ENCODE assay signal across 11 cellular contexts in genomic region chr2:43159797-43160196, GRCh38.
DNase-seq lines count a peak whose midpoint lies in the region; ATAC-seq and TF ChIP-seq lines count a peak whose summit lies in the region.
"Had no signal": no experiment of that assay in that cellular context is flagged by ENCODE, and none has a peak within 500 bp of the region (broad histone marks: within the 10 kb centered on the region; RNA-seq: fewer than 3 reads in every experiment).

No MANE protein-coding gene starts in this region.

- no peaks in the 10 kb centered on the region for H3K36me3 Mint-ChIP-seq in activated CD8-positive, alpha-beta T cell treated with anti-CD3 and anti-CD28 coated beads for 36 hours (ENCODE audit: low read depth)
- H3K36me3 Mint-ChIP-seq: brain had no signal

- POLR2A ChIA-PET in activated CD8-positive, alpha-beta T cell treated with anti-CD3 and anti-CD28 coated beads for 36 hours (lab: Charles Lee), result interaction anchor here (0.6 to 2.3 kb wide), 5 partner anchors 10 to 61 kb away, joined by 3 to 22 read pairs (median 3); no protein-coding TSS in a partner anchor

- WGBS in stomach, 5 donors, result 53 to 70% (median 66%) methylated on average over 7 of the region's 7 CpGs

- TF ChIP-seq CTCF in activated CD8-positive, alpha-beta T cell treated with anti-CD3 and anti-CD28 coated beads for 36 hours (IDR thresholded peaks at IDR 0.05), result no peak
- no peak for TF ChIP-seq CTCF in stomach (IDR thresholded peaks at IDR 0.05)

- H3K27ac ChIP-seq in layer of hippocampus (ENCODE audit: low read depth, low read length) (peak overlapping the region; percentile 57), stomach (peak overlapping the region; percentile 71 to 94 (median 90))
- H3K27ac ChIP-seq: SK-N-MC had no signal

- peak; percentile 40 for DNase-seq in activated CD4-positive, alpha-beta T cell treated with anti-CD3 and anti-CD28 coated beads for 48 hours
- no peak for DNase-seq in activated CD4-positive, alpha-beta T cell treated with anti-CD3 and anti-CD28 coated beads for 1 hour
- peak; percentile 67 for DNase-seq in activated CD8-positive, alpha-beta T cell treated with anti-CD3 and anti-CD28 coated beads for 36 hours
- DNase-seq in stomach (no peak), NCI-H1436 treated with DMSO at 0.1 percent for 48 hours (lab: John Stamatoyannopoulos, UW) (no peak), amniotic stem cell (lab: John Stamatoyannopoulos, UW) (no peak)
- DNase-seq: stimulated activated CD4-positive, alpha-beta T cell treated with anti-CD3 and anti-CD28 coated beads, Interleukin-2, amount 100 ng/mL, for 48 hours had no signal

- H3K4me1 ChIP-seq in stomach, result peaks cover 65 to 86% (median 70%) of the 10 kb centered on the region in 4 donors

- no peak overlapping the region for H3K4me3 ChIP-seq in stomach
- H3K4me3 ChIP-seq: SK-N-MC had no signal

- H3K27me3 ChIP-seq in layer of hippocampus (ENCODE audit: control insufficient read depth, insufficient read depth, low read length), result no peaks in the 10 kb centered on the region
- H3K27me3 ChIP-seq in stomach, result no peaks in the 10 kb centered on the region

- no peaks in the 10 kb centered on the region for H3K9me3 ChIP-seq in stomach

- CTCF ChIA-PET in activated CD8-positive, alpha-beta T cell treated with anti-CD3 and anti-CD28 coated beads for 36 hours (lab: Charles Lee), result interaction anchor here (1.1 to 3.1 kb wide), 4 partner anchors 10 to 33 kb away, joined by 3 to 21 read pairs (median 6); no protein-coding TSS in a partner anchor

- no peak for ATAC-seq in activated CD8-positive, alpha-beta T cell treated with anti-CD3 and anti-CD28 coated beads for 36 hours
- no peak for ATAC-seq in GM18505 (IDR thresholded peaks at IDR 0.05; ENCODE audit: unreplicated experiment)

- no peaks in the 10 kb centered on the region for H3K9me3 Mint-ChIP-seq in activated CD8-positive, alpha-beta T cell treated with anti-CD3 and anti-CD28 coated beads for 36 hours
- H3K9me3 Mint-ChIP-seq: brain had no signal

- peak overlapping the region; percentile 70 for H3K4me3 Mint-ChIP-seq in activated CD8-positive, alpha-beta T cell treated with anti-CD3 and anti-CD28 coated beads for 36 hours
- H3K4me3 Mint-ChIP-seq: brain had no signal

- H3K36me3 ChIP-seq in stomach, result no peaks in the 10 kb centered on the region

- TF ChIP-seq POLR2A in stomach (IDR thresholded peaks at IDR 0.05) (no peak), GM18505 (IDR thresholded peaks at IDR 0.05; ENCODE audit: borderline replicate concordance, extremely low read depth, insufficient read depth, insufficient read length) (no peak)

- H3K27me3 Mint-ChIP-seq in activated CD8-positive, alpha-beta T cell treated with anti-CD3 and anti-CD28 coated beads for 36 hours, result no peaks in the 10 kb centered on the region
- H3K27me3 Mint-ChIP-seq: brain had no signal

- intact Hi-C loops in activated CD8-positive, alpha-beta T cell treated with anti-CD3 and anti-CD28 coated beads for 36 hours (cut with micrococcal nuclease), result loop anchor here (2.0 kb wide), 1 partner anchor 13 kb away; no protein-coding TSS in a partner anchor
- intact Hi-C loops in stomach (cut with DNase I; ENCODE audit: low total_unique reads), result no loop called here

- no peak for TF ChIP-seq EP300 in stomach (IDR thresholded peaks at IDR 0.05)

- H3K27ac Mint-ChIP-seq in activated CD8-positive, alpha-beta T cell treated with anti-CD3 and anti-CD28 coated beads for 36 hours, result peak overlapping the region; percentile 98

- peaks cover 72% of the 10 kb centered on the region for H3K4me1 Mint-ChIP-seq in activated CD8-positive, alpha-beta T cell treated with anti-CD3 and anti-CD28 coated beads for 36 hours (ENCODE audit: low read depth)

Comparison
In these comparisons a context has a peak if more than half of its experiments do, and no peak if none do; other contexts are left out.
1. DNase-seq: peak in activated CD4-positive, alpha-beta T cell treated with anti-CD3 and anti-CD28 coated beads for 48 hours (single experiment) and activated CD8-positive, alpha-beta T cell treated with anti-CD3 and anti-CD28 coated beads for 36 hours (single experiment); none in activated CD4-positive, alpha-beta T cell treated with anti-CD3 and anti-CD28 coated beads for 1 hour (single experiment), stomach (single experiment), NCI-H1436 treated with DMSO at 0.1 percent for 48 hours (single experiment) and amniotic stem cell (single experiment).